Comparison of ENCODE assay signal across 13 cellular contexts in genomic region chr18:13219576-13219975, GRCh38. TPM values are rescaled to one million over a fixed set of nuclear protein-coding genes. Genes with fewer than 3 reads are reported as not detected.
DNase-seq lines count a peak whose midpoint lies in the region; ATAC-seq and TF ChIP-seq lines count a peak whose summit lies in the region.
"Had no signal": no experiment of that assay in that cellular context is flagged by ENCODE, and none has a peak within 500 bp of the region (broad histone marks: within the 10 kb centered on the region; RNA-seq: fewer than 3 reads in every experiment).

No MANE protein-coding gene starts in this region.

- DNase-seq in T-helper 2 cell treated with Interferon-gamma antibody and Interleukin-4, amounts not matched to agents 5 μg/mL and 100 μg/mL, for 36 hours (ENCODE audit: low spot score) = no peak
- no peak for DNase-seq in T-helper 2 cell
- DNase-seq in activated CD8-positive, alpha-beta T cell treated with anti-CD3 and anti-CD28 coated beads, Interleukin-2, amount 10 ng/mL, durations not matched to agents 7 days and 5 days = no peak
- DNase-seq in stomach = no peak
- DNase-seq in NCI-H82 treated with DMSO at 0.1 percent for 48 hours (lab: John Stamatoyannopoulos, UW; ENCODE audit: unreplicated experiment) = no peak
- no peak for DNase-seq in SIG-M5 (lab: John Stamatoyannopoulos, UW)
- DNase-seq: ACHN; mammary epithelial cell; NCI-H1048; stimulated activated CD4-positive, alpha-beta T cell treated with anti-CD3 and anti-CD28 coated beads, Interleukin-4, amount 100 ng/mL, for 24 hours had no signal

- peaks cover 17 to 67% (median 58%) of the 10 kb centered on the region in 4 donors for H3K4me1 ChIP-seq in liver (ENCODE audit: control insufficient read depth in 4 of 4, insufficient read depth in 4 of 4, low read length in 3 of 4)
- H3K4me1 ChIP-seq in stomach = peaks cover 42 to 79% (median 78%) of the 10 kb centered on the region in 4 donors

- no peak for TF ChIP-seq RAD21 in liver (IDR thresholded peaks at IDR 0.05)

- H3K27me3 ChIP-seq in liver (ENCODE audit: control insufficient read depth in 4 of 4, insufficient read depth in 4 of 4, low read length in 3 of 4) (no peaks in the 10 kb centered on the region), stomach (peaks cover 0 to 41% (median 11%) of the 10 kb centered on the region in 3 donors)

- intact Hi-C loops in stomach (cut with DNase I; ENCODE audit: low total_unique reads) = loop anchor here (10.0 kb wide), 2 partner anchors 165 to 305 kb away; no protein-coding TSS in a partner anchor

- no peaks in the 10 kb centered on the region for H3K9me3 Mint-ChIP-seq in T-helper 2 cell treated with Interferon-gamma antibody and Interleukin-4, amounts not matched to agents 5 μg/mL and 100 μg/mL, for 36 hours
- no peaks in the 10 kb centered on the region for H3K9me3 Mint-ChIP-seq in activated CD8-positive, alpha-beta T cell treated with anti-CD3 and anti-CD28 coated beads, Interleukin-2, amount 10 ng/mL, durations not matched to agents 7 days and 5 days (ENCODE audit: insufficient read depth)

- H3K4me1 Mint-ChIP-seq in T-helper 2 cell treated with Interferon-gamma antibody and Interleukin-4, amounts not matched to agents 5 μg/mL and 100 μg/mL, for 36 hours (ENCODE audit: low read depth) = peaks cover 32% of the 10 kb centered on the region
- peaks cover 56% of the 10 kb centered on the region for H3K4me1 Mint-ChIP-seq in activated CD8-positive, alpha-beta T cell treated with anti-CD3 and anti-CD28 coated beads, Interleukin-2, amount 10 ng/mL, durations not matched to agents 7 days and 5 days (ENCODE audit: low read depth)

- H3K27me3 Mint-ChIP-seq in T-helper 2 cell treated with Interferon-gamma antibody and Interleukin-4, amounts not matched to agents 5 μg/mL and 100 μg/mL, for 36 hours (ENCODE audit: low read depth) = peaks cover 32% of the 10 kb centered on the region
- H3K27me3 Mint-ChIP-seq in activated CD8-positive, alpha-beta T cell treated with anti-CD3 and anti-CD28 coated beads, Interleukin-2, amount 10 ng/mL, durations not matched to agents 7 days and 5 days (ENCODE audit: low read depth) = peaks cover 19% of the 10 kb centered on the region

- CTCF ChIA-PET in activated CD8-positive, alpha-beta T cell treated with anti-CD3 and anti-CD28 coated beads, Interleukin-2, amount 10 ng/mL, durations not matched to agents 7 days and 5 days (lab: Charles Lee) = interaction anchor here (0.7 to 2.3 kb wide), 6 partner anchors 47 to 221 kb away, joined by 3 to 9 read pairs (median 3); no protein-coding TSS in a partner anchor

- H3K9me3 ChIP-seq in liver (ENCODE audit: control insufficient read depth in 4 of 4, low read length in 3 of 4) (no peaks in the 10 kb centered on the region), stomach (no peaks in the 10 kb centered on the region)

- H3K27ac Mint-ChIP-seq in T-helper 2 cell treated with Interferon-gamma antibody and Interleukin-4, amounts not matched to agents 5 μg/mL and 100 μg/mL, for 36 hours = no peak overlapping the region
- H3K27ac Mint-ChIP-seq in activated CD8-positive, alpha-beta T cell treated with anti-CD3 and anti-CD28 coated beads, Interleukin-2, amount 10 ng/mL, durations not matched to agents 7 days and 5 days = no peak overlapping the region

- H3K4me3 ChIP-seq in liver (ENCODE audit: low read depth in 1 of 3, low read length in 3 of 3) = peak overlapping the region in 2 of 3 donors; percentile 67 to 92
- peak overlapping the region; percentile 61 to 92 (median 86) for H3K4me3 ChIP-seq in stomach

- POLR2A ChIA-PET in activated CD8-positive, alpha-beta T cell treated with anti-CD3 and anti-CD28 coated beads, Interleukin-2, amount 10 ng/mL, durations not matched to agents 7 days and 5 days (lab: Charles Lee) = interaction anchor here (0.6 to 1.3 kb wide), 2 partner anchors 62 to 84 kb away, joined by 3 to 4 read pairs; no protein-coding TSS in a partner anchor

- no peak for ATAC-seq in activated CD8-positive, alpha-beta T cell treated with anti-CD3 and anti-CD28 coated beads, Interleukin-2, amount 10 ng/mL, durations not matched to agents 7 days and 5 days
- no peak for ATAC-seq in HG02885 (IDR thresholded peaks at IDR 0.05; ENCODE audit: poor library complexity, unreplicated experiment)
- ATAC-seq: esophagus mucosa had no signal

- no peaks in the 10 kb centered on the region for H3K36me3 ChIP-seq in liver (ENCODE audit: control insufficient read depth in 4 of 4, insufficient read depth in 3 of 4, low read depth in 1 of 4, low read length in 3 of 4)
- no peaks in the 10 kb centered on the region for H3K36me3 ChIP-seq in stomach

- WGBS in liver = 60% methylated on average over 5 of the region's 5 CpGs
- WGBS in stomach, 5 donors = 30 to 52% (median 45%) methylated on average over 5 of the region's 5 CpGs

- no peak for TF ChIP-seq POLR2A in stomach (IDR thresholded peaks at IDR 0.05)

- TF ChIP-seq EP300 in stomach (IDR thresholded peaks at IDR 0.05) = no peak

- H3K9ac ChIP-seq in liver (ENCODE audit: low read depth in 1 of 2, low read length in 2 of 2) = no peak overlapping the region

- H3K27ac ChIP-seq in liver (ENCODE audit: low read depth in 1 of 2, low read length in 2 of 2) (no peak overlapping the region), stomach (peak overlapping the region in 3 of 5 donors; percentile 18 to 87 (median 85))

- peaks cover 2% of the 10 kb centered on the region for H3K36me3 Mint-ChIP-seq in T-helper 2 cell treated with Interferon-gamma antibody and Interleukin-4, amounts not matched to agents 5 μg/mL and 100 μg/mL, for 36 hours (ENCODE audit: low read depth)
- no peaks in the 10 kb centered on the region for H3K36me3 Mint-ChIP-seq in activated CD8-positive, alpha-beta T cell treated with anti-CD3 and anti-CD28 coated beads, Interleukin-2, amount 10 ng/mL, durations not matched to agents 7 days and 5 days (ENCODE audit: low read depth)

- H3K4me3 Mint-ChIP-seq in T-helper 2 cell treated with Interferon-gamma antibody and Interleukin-4, amounts not matched to agents 5 μg/mL and 100 μg/mL, for 36 hours = peak overlapping the region; percentile 64
- H3K4me3 Mint-ChIP-seq in activated CD8-positive, alpha-beta T cell treated with anti-CD3 and anti-CD28 coated beads, Interleukin-2, amount 10 ng/mL, durations not matched to agents 7 days and 5 days = peak overlapping the region; percentile 80

- TF ChIP-seq CTCF in liver (IDR thresholded peaks at IDR 0.05; ENCODE audit: low read depth, low read length, missing input control) (no peak), stomach (IDR thresholded peaks at IDR 0.05) (no peak)

TF ChIP-seq in liver, 16 proteins besides CTCF, POLR2A, EP300 and RAD21:
- TF ChIP-seq FOXA1 (IDR thresholded peaks at IDR 0.05) = no peak
- no peak for TF ChIP-seq GABPA (IDR thresholded peaks at IDR 0.05 in 1 of 2, conservative IDR thresholded peaks at IDR 0.05 in 1 of 2)
- TF ChIP-seq RXRA (IDR thresholded peaks at IDR 0.05) = no peak
- TF ChIP-seq SP1 (IDR thresholded peaks at IDR 0.05) = no peak
- no peak for TF ChIP-seq TAF1 (conservative IDR thresholded peaks at IDR 0.05)
- no peak for TF ChIP-seq NR2F2 (IDR thresholded peaks at IDR 0.05)
- no peak for TF ChIP-seq MAX (IDR thresholded peaks at IDR 0.05)
- TF ChIP-seq HNF4G (IDR thresholded peaks at IDR 0.05) = no peak
- TF ChIP-seq REST (IDR thresholded peaks at IDR 0.05) = no peak
- no peak for TF ChIP-seq EGR1 (IDR thresholded peaks at IDR 0.05; ENCODE audit: low read depth in 2 of 2)
- TF ChIP-seq, protein P1, sequence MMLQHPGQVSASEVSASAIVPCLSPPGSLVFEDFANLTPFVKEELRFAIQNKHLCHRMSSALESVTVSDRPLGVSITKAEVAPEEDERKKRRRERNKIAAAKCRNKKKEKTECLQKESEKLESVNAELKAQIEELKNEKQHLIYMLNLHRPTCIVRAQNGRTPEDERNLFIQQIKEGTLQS (IDR thresholded peaks at IDR 0.05) = no peak
- no peak for TF ChIP-seq FOXA2 (IDR thresholded peaks at IDR 0.05)
- no peak for TF ChIP-seq JUND (IDR thresholded peaks at IDR 0.05)

RNA-seq across cellular contexts. Expression of gene LDLRAD4, which starts 1.0 kb away (rescaled TPM):
- 10 to 100 TPM; 34.3 to 35.7 TPM for total RNA-seq in activated CD8-positive, alpha-beta T cell treated with anti-CD3 and anti-CD28 coated beads, Interleukin-2, amount 10 ng/mL, durations not matched to agents 7 days and 5 days
- total RNA-seq in liver (10 to 100 TPM; 15.6 to 41.7 TPM), stomach (10 to 100 TPM in 3 of 5 donors, 1 to 10 TPM in 2; 8.7 to 47.9 (median 10.3) TPM)
- polyA plus RNA-seq in liver (1 to 10 TPM; 4.8 to 9.8 TPM), stomach (1 to 10 TPM; 2.0 to 9.3 (median 4.6) TPM)
- polyA plus RNA-seq: mammary epithelial cell had no signal

Comparison
In these comparisons a context has a peak if more than half of its experiments do, and no peak if none do; other contexts are left out.
1. H3K27ac ChIP-seq: peak in stomach (3 of 5); none in liver (0 of 2).